Comparison of ENCODE assay signal across 32 cellular contexts in genomic region chr14:78131616-78132015, GRCh38. TPM values are rescaled to one million over a fixed set of nuclear protein-coding genes. Genes with fewer than 3 reads are reported as not detected.
"Had no signal": no experiment of that assay in that cellular context is flagged by ENCODE, and none has a peak within 500 bp of the region (broad histone marks: within the 10 kb centered on the region; RNA-seq: fewer than 3 reads in every experiment).

No MANE protein-coding gene starts in this region.

- DNase-seq: activated CD4-positive, alpha-beta memory T cell treated with anti-CD3 and anti-CD28 coated beads for 36 hours; activated CD4-positive, alpha-beta T cell treated with anti-CD3 and anti-CD28 coated beads for 1 hour; activated CD4-positive, alpha-beta T cell treated with anti-CD3 and anti-CD28 coated beads for 4 hours; activated CD8-positive, alpha-beta memory T cell treated with anti-CD3 and anti-CD28 coated beads, Interleukin-2, amount 10 ng/mL, durations not matched to agents 7 days and 5 days; activated CD8-positive, alpha-beta memory T cell treated with anti-CD3 and anti-CD28 coated beads, Interleukin-2, amount 50 U/mL, for 4 hours; activated CD8-positive, alpha-beta T cell treated with anti-CD3 and anti-CD28 coated beads, Interleukin-2, amount 10 ng/mL, durations not matched to agents 7 days and 5 days; activated effector memory CD4-positive, alpha-beta T cell treated with anti-CD3 and anti-CD28 coated beads, Interleukin-2, amount 50 U/mL, for 16 hours; activated naive CD4-positive, alpha-beta T cell treated with anti-CD3 and anti-CD28 coated beads for 36 hours; activated naive CD8-positive, alpha-beta T cell treated with anti-CD3 and anti-CD28 coated beads for 36 hours; activated naive CD8-positive, alpha-beta T cell treated with anti-CD3 and anti-CD28 coated beads, Interleukin-2, amount 50 U/mL, for 24 hours; activated T-cell treated with anti-CD3 and anti-CD28 coated beads, Interleukin-2, amount 50 U/mL, for 1 hour; activated T-cell treated with anti-CD3 and anti-CD28 coated beads, Interleukin-2, amount 50 U/mL, for 48 hours; adrenal gland; amygdala; aorta; body of pancreas; cortex of kidney; dermis blood vessel endothelial cell; effector CD4-positive, alpha-beta T cell; effector memory CD8-positive, alpha-beta T cell; erythroblast; foreskin keratinocyte; gastrocnemius medialis; glutamatergic neuron; T-helper 2 cell had no signal

- H3K36me3 Mint-ChIP-seq: activated CD4-positive, alpha-beta memory T cell treated with anti-CD3 and anti-CD28 coated beads for 36 hours; activated CD8-positive, alpha-beta memory T cell treated with anti-CD3 and anti-CD28 coated beads, Interleukin-2, amount 10 ng/mL, durations not matched to agents 7 days and 5 days; activated naive CD4-positive, alpha-beta T cell treated with anti-CD3 and anti-CD28 coated beads, Interleukin-2, amount 50 U/mL, for 24 hours; activated naive CD8-positive, alpha-beta T cell treated with anti-CD3 and anti-CD28 coated beads for 36 hours had no signal

- H3K36me3 ChIP-seq: adrenal gland, esophagus muscularis mucosa, gastrocnemius medialis had no signal

- FAIRE-seq: colon had no signal

- H3K9me3 Mint-ChIP-seq: activated CD4-positive, alpha-beta memory T cell treated with anti-CD3 and anti-CD28 coated beads for 36 hours; activated naive CD4-positive, alpha-beta T cell treated with anti-CD3 and anti-CD28 coated beads for 36 hours; activated naive CD4-positive, alpha-beta T cell treated with anti-CD3 and anti-CD28 coated beads, Interleukin-2, amount 50 U/mL, for 24 hours; activated naive CD8-positive, alpha-beta T cell treated with anti-CD3 and anti-CD28 coated beads for 36 hours; activated naive CD8-positive, alpha-beta T cell treated with anti-CD3 and anti-CD28 coated beads, Interleukin-2, amount 50 U/mL, for 24 hours; activated T-helper 1 cell treated with anti-CD3 and anti-CD28 coated beads, Interleukin-12 subunit alpha, Interleukin-12 subunit beta, Interleukin-2, Interleukin-4 antibody, amounts not matched to agents 30 ng/mL and 10 ng/mL and 1 ng/mL, durations not matched to agents 14 hours and 24 hours and 36 hours; activated T-helper 2 cell treated with anti-CD3 and anti-CD28 coated beads, Interferon-gamma antibody, Interleukin-2, Interleukin-4, amounts not matched to agents 10 μg/mL and 5 μg/mL and 100 μg/mL, durations not matched to agents 14 hours and 24 hours and 36 hours had no signal

- H3K9me3 ChIP-seq: adrenal gland, body of pancreas, esophagus muscularis mucosa, gastrocnemius medialis had no signal

- H3K27ac Mint-ChIP-seq: activated CD4-positive, alpha-beta memory T cell treated with anti-CD3 and anti-CD28 coated beads for 36 hours; activated CD8-positive, alpha-beta memory T cell treated with anti-CD3 and anti-CD28 coated beads, Interleukin-2, amount 10 ng/mL, durations not matched to agents 7 days and 5 days; activated CD8-positive, alpha-beta T cell treated with anti-CD3 and anti-CD28 coated beads, Interleukin-2, amount 10 ng/mL, durations not matched to agents 7 days and 5 days; activated naive CD4-positive, alpha-beta T cell treated with anti-CD3 and anti-CD28 coated beads for 36 hours; activated naive CD4-positive, alpha-beta T cell treated with anti-CD3 and anti-CD28 coated beads, Interleukin-2, amount 50 U/mL, for 24 hours; activated naive CD8-positive, alpha-beta T cell treated with anti-CD3 and anti-CD28 coated beads for 36 hours; activated naive CD8-positive, alpha-beta T cell treated with anti-CD3 and anti-CD28 coated beads, Interleukin-2, amount 50 U/mL, for 24 hours; activated T-helper 1 cell treated with anti-CD3 and anti-CD28 coated beads, Interleukin-12 subunit alpha, Interleukin-12 subunit beta, Interleukin-2, Interleukin-4 antibody, amounts not matched to agents 30 ng/mL and 10 ng/mL and 1 ng/mL, durations not matched to agents 14 hours and 24 hours and 36 hours; activated T-helper 2 cell treated with anti-CD3 and anti-CD28 coated beads, Interferon-gamma antibody, Interleukin-2, Interleukin-4, amounts not matched to agents 10 μg/mL and 5 μg/mL and 100 μg/mL, durations not matched to agents 14 hours and 24 hours and 36 hours; effector memory CD8-positive, alpha-beta T cell had no signal

- H3K4me1 ChIP-seq: adrenal gland, body of pancreas, gastrocnemius medialis had no signal

- ATAC-seq: activated CD8-positive, alpha-beta memory T cell treated with anti-CD3 and anti-CD28 coated beads, Interleukin-2, amount 10 ng/mL, durations not matched to agents 7 days and 5 days; activated CD8-positive, alpha-beta T cell treated with anti-CD3 and anti-CD28 coated beads, Interleukin-2, amount 10 ng/mL, durations not matched to agents 7 days and 5 days; activated naive CD8-positive, alpha-beta T cell treated with anti-CD3 and anti-CD28 coated beads, Interleukin-2, amount 50 U/mL, for 24 hours; body of pancreas; effector memory CD8-positive, alpha-beta T cell; foreskin keratinocyte; gastrocnemius medialis had no signal

- H3K4me1 Mint-ChIP-seq: activated CD8-positive, alpha-beta memory T cell treated with anti-CD3 and anti-CD28 coated beads, Interleukin-2, amount 10 ng/mL, durations not matched to agents 7 days and 5 days; activated naive CD4-positive, alpha-beta T cell treated with anti-CD3 and anti-CD28 coated beads, Interleukin-2, amount 50 U/mL, for 24 hours; activated naive CD8-positive, alpha-beta T cell treated with anti-CD3 and anti-CD28 coated beads, Interleukin-2, amount 50 U/mL, for 24 hours had no signal

- H3K27me3 Mint-ChIP-seq: activated CD8-positive, alpha-beta memory T cell treated with anti-CD3 and anti-CD28 coated beads, Interleukin-2, amount 10 ng/mL, durations not matched to agents 7 days and 5 days; activated naive CD4-positive, alpha-beta T cell treated with anti-CD3 and anti-CD28 coated beads, Interleukin-2, amount 50 U/mL, for 24 hours; effector memory CD8-positive, alpha-beta T cell had no signal

- H3K4me3 Mint-ChIP-seq: activated CD4-positive, alpha-beta memory T cell treated with anti-CD3 and anti-CD28 coated beads for 36 hours; activated CD8-positive, alpha-beta memory T cell treated with anti-CD3 and anti-CD28 coated beads, Interleukin-2, amount 10 ng/mL, durations not matched to agents 7 days and 5 days; activated CD8-positive, alpha-beta T cell treated with anti-CD3 and anti-CD28 coated beads, Interleukin-2, amount 10 ng/mL, durations not matched to agents 7 days and 5 days; activated naive CD4-positive, alpha-beta T cell treated with anti-CD3 and anti-CD28 coated beads for 36 hours; activated naive CD4-positive, alpha-beta T cell treated with anti-CD3 and anti-CD28 coated beads, Interleukin-2, amount 50 U/mL, for 24 hours; activated naive CD8-positive, alpha-beta T cell treated with anti-CD3 and anti-CD28 coated beads for 36 hours; activated naive CD8-positive, alpha-beta T cell treated with anti-CD3 and anti-CD28 coated beads, Interleukin-2, amount 50 U/mL, for 24 hours; activated T-helper 1 cell treated with anti-CD3 and anti-CD28 coated beads, Interleukin-12 subunit alpha, Interleukin-12 subunit beta, Interleukin-2, Interleukin-4 antibody, amounts not matched to agents 30 ng/mL and 10 ng/mL and 1 ng/mL, durations not matched to agents 14 hours and 24 hours and 36 hours; effector memory CD8-positive, alpha-beta T cell had no signal

- H3K27me3 ChIP-seq: adrenal gland, body of pancreas, esophagus muscularis mucosa, foreskin keratinocyte, gastrocnemius medialis had no signal

- H3K4me3 ChIP-seq: adrenal gland, body of pancreas, esophagus muscularis mucosa, gastrocnemius medialis had no signal

- H3K27ac ChIP-seq: adrenal gland, body of pancreas, esophagus muscularis mucosa, foreskin keratinocyte, gastrocnemius medialis had no signal

RNA-seq across cellular contexts. Expression of gene NRXN3, which starts 38.6 kb away (rescaled TPM):
- total RNA-seq: activated CD4-positive, alpha-beta memory T cell treated with anti-CD3 and anti-CD28 coated beads for 36 hours; activated CD8-positive, alpha-beta memory T cell treated with anti-CD3 and anti-CD28 coated beads for 36 hours; activated CD8-positive, alpha-beta memory T cell treated with anti-CD3 and anti-CD28 coated beads, Interleukin-2, amount 10 ng/mL, durations not matched to agents 7 days and 5 days; activated CD8-positive, alpha-beta T cell treated with anti-CD3 and anti-CD28 coated beads, Interleukin-2, amount 10 ng/mL, durations not matched to agents 7 days and 5 days; activated naive CD4-positive, alpha-beta T cell treated with anti-CD3 and anti-CD28 coated beads for 36 hours; activated naive CD8-positive, alpha-beta T cell treated with anti-CD3 and anti-CD28 coated beads for 36 hours; activated T-helper 1 cell treated with anti-CD3 and anti-CD28 coated beads, Interleukin-12 subunit alpha, Interleukin-12 subunit beta, Interleukin-2, Interleukin-4 antibody, amounts not matched to agents 30 ng/mL and 10 ng/mL and 1 ng/mL, durations not matched to agents 14 hours and 24 hours and 36 hours; activated T-helper 2 cell treated with anti-CD3 and anti-CD28 coated beads, Interferon-gamma antibody, Interleukin-2, Interleukin-4, amounts not matched to agents 10 μg/mL and 5 μg/mL and 100 μg/mL, durations not matched to agents 14 hours and 24 hours and 36 hours; T-helper 1 cell treated with Interleukin-12 subunit alpha and Interleukin-12 subunit beta and Interleukin-4 antibody, amounts not matched to agents 30 ng/mL and 1 ng/mL, for 36 hours had no signal
